1 cellular context compared by ENCODE assay signal in genomic region chr11:44894217-44894617, GRCh38.
A peak's percentile ranks its signal among the peaks of the same experiment; 100 is the strongest.
TF ChIP-seq lines count a peak whose summit lies in the region.

No MANE protein-coding gene starts in this region.

TF ChIP-seq in HepG2, 621 proteins besides CTCF, POLR2A, EP300 and RAD21 (continued from another document):
- TF ChIP-seq NR2C2 (CRISPR knock-in tag; IDR thresholded peaks at IDR 0.05; ENCODE audit: borderline replicate concordance) (no peak), SMC3 (IDR thresholded peaks at IDR 0.05; ENCODE audit: low read length) (peak; percentile 16; the same call in 1 of the 2 replicates)
